In the genomic region with DNA sequence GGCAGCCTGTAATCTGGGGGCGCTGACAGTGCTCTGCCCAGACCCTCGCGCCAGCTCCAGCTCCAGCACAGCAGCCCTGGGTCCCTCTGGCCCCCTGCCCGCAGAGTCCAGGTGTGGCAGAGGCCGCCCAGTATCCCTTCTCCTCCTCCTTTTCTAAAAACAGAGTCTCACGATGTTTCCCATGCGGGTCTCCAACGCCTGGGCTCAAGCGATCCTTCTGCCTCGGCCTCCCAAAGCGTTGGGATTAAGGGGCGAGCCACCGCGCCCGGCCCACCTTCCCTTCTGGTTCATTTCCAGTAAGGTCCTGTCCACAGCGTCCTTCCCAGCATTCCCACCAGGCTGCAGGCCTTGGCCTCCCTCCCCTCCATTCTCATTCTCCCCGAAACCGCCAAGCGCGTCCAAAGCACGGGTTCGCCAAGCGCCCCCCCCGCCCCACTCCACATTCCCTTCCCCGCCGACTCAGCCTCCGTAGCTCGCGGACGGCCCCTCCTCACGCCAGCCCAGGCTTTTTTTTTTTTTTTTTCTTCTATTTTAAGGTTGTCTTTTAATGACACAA, we compare ENCODE assay signal across 11 cellular contexts. TPM values are rescaled to one million over a fixed set of nuclear protein-coding genes. Genes with fewer than 3 reads are reported as not detected.
DNase-seq lines count a peak whose midpoint lies in the region; ATAC-seq and TF ChIP-seq lines count a peak whose summit lies in the region.
"Had no signal": no experiment of that assay in that cellular context is flagged by ENCODE, and none has a peak within 500 bp of the region (broad histone marks: within the 10 kb centered on the region; RNA-seq: fewer than 3 reads in every experiment).

No MANE protein-coding gene starts in this region.

- DNase-seq in activated T-cell treated with anti-CD3 and anti-CD28 coated beads, Interleukin-2, amount 50 U/mL, for 24 hours = no peak
- DNase-seq in activated T-cell treated with anti-CD3 and anti-CD28 coated beads, Interleukin-2, amount 50 U/mL, for 48 hours = no peak
- peak; percentile 61 to 63 for DNase-seq in SHP77 (lab: John Stamatoyannopoulos, UW)
- DNase-seq in esophagus muscularis mucosa (ENCODE audit: extremely low spot score) = no peak
- no peak for DNase-seq in sigmoid colon
- no peak for DNase-seq in NCI-H82 treated with DMSO at 0.1 percent for 48 hours (lab: John Stamatoyannopoulos, UW; ENCODE audit: unreplicated experiment)
- no peak for DNase-seq in stimulated activated CD4-positive, alpha-beta T cell treated with anti-CD3 and anti-CD28 coated beads, Interleukin-4, amount 100 ng/mL, for 24 hours
- DNase-seq: NCI-H2171 had no signal

- TF ChIP-seq POLR2A in esophagus muscularis mucosa (IDR thresholded peaks at IDR 0.05; ENCODE audit: low read depth) (no peak), sigmoid colon (IDR thresholded peaks at IDR 0.05) (no peak)

- no peak overlapping the region for H3K27ac Mint-ChIP-seq in activated T-cell treated with anti-CD3 and anti-CD28 coated beads, Interleukin-2, amount 50 U/mL, for 24 hours

- peaks cover 3% of the 10 kb centered on the region for H3K9me3 Mint-ChIP-seq in activated T-cell treated with anti-CD3 and anti-CD28 coated beads, Interleukin-2, amount 50 U/mL, for 24 hours

- H3K4me1 ChIP-seq in esophagus muscularis mucosa (peaks cover 6 to 30% (median 25%) of the 10 kb centered on the region in 4 donors), sigmoid colon (peaks cover 0 to 24% (median 15%) of the 10 kb centered on the region in 4 donors)
- H3K4me1 ChIP-seq: prostate gland had no signal

- H3K9me3 ChIP-seq in esophagus muscularis mucosa (no peaks in the 10 kb centered on the region), sigmoid colon (no peaks in the 10 kb centered on the region)
- H3K9me3 ChIP-seq: prostate gland had no signal

- H3K27me3 ChIP-seq in esophagus muscularis mucosa (peaks cover 0 to 46% (median 5%) of the 10 kb centered on the region in 4 donors), sigmoid colon (peaks cover 0 to 24% (median 0%) of the 10 kb centered on the region in 3 donors)

- H3K36me3 Mint-ChIP-seq in activated T-cell treated with anti-CD3 and anti-CD28 coated beads, Interleukin-2, amount 50 U/mL, for 24 hours (ENCODE audit: low read depth) = no peaks in the 10 kb centered on the region

- peaks cover 46% of the 10 kb centered on the region for H3K4me1 Mint-ChIP-seq in activated T-cell treated with anti-CD3 and anti-CD28 coated beads, Interleukin-2, amount 50 U/mL, for 24 hours (ENCODE audit: low read depth)

- H3K27ac ChIP-seq in esophagus muscularis mucosa (replicated peaks in 1 of 4) = peak overlapping the region in 3 of 4 donors; percentile 57 to 71 (median 69)
- peak overlapping the region; percentile 7 to 60 (median 57) for H3K27ac ChIP-seq in sigmoid colon
- H3K27ac ChIP-seq: prostate gland had no signal

- TF ChIP-seq EP300 in esophagus muscularis mucosa (IDR thresholded peaks at IDR 0.05) (no peak), sigmoid colon (IDR thresholded peaks at IDR 0.05) (no peak)

- no peak for ATAC-seq in HG03469 (IDR thresholded peaks at IDR 0.05; ENCODE audit: unreplicated experiment)
- ATAC-seq: Right ventricle myocardium inferior had no signal

- H3K4me3 ChIP-seq in esophagus muscularis mucosa (peak overlapping the region in 1 of 4 donors; percentile 59), sigmoid colon (no peak overlapping the region)

- intact Hi-C loops in esophagus muscularis mucosa (cut with DNase I) (loop anchor here (5.0 kb wide), 1 partner anchor 84 kb away; no protein-coding TSS in a partner anchor), sigmoid colon (cut with DNase I) (loop anchor here (5.0 kb wide), 1 partner anchor 84 kb away; no protein-coding TSS in a partner anchor)

- peak overlapping the region; percentile 53 for H3K4me3 Mint-ChIP-seq in activated T-cell treated with anti-CD3 and anti-CD28 coated beads, Interleukin-2, amount 50 U/mL, for 24 hours

- WGBS in esophagus muscularis mucosa = 78% methylated on average over 30 of the region's 31 CpGs
- 67 to 85% methylated on average over 31 of the region's 31 CpGs for WGBS in sigmoid colon, 2 donors

- H3K36me3 ChIP-seq in esophagus muscularis mucosa (no peaks in the 10 kb centered on the region), sigmoid colon (no peaks in the 10 kb centered on the region)
- H3K36me3 ChIP-seq: prostate gland had no signal

- TF ChIP-seq CTCF in esophagus muscularis mucosa (IDR thresholded peaks at IDR 0.05) = no peak
- TF ChIP-seq CTCF in sigmoid colon (IDR thresholded peaks at IDR 0.05) = no peak

- H3K27me3 Mint-ChIP-seq in activated T-cell treated with anti-CD3 and anti-CD28 coated beads, Interleukin-2, amount 50 U/mL, for 24 hours = peaks cover 19% of the 10 kb centered on the region

RNA-seq across cellular contexts. Expression of gene PCBP3, which starts 2.0 kb away (rescaled TPM):
- 1 to 10 TPM; 7.5 to 9.2 (median 8.1) TPM for total RNA-seq in esophagus muscularis mucosa
- total RNA-seq in sigmoid colon = 10 to 100 TPM in 1 of 4 donors, 1 to 10 TPM in 3; 5.5 to 21.3 (median 8.4) TPM
- 1 to 10 TPM; 1.2 to 9.6 (median 2.4) TPM for polyA plus RNA-seq in sigmoid colon

Comparison
In these comparisons a context has a peak if more than half of its experiments do, and no peak if none do; other contexts are left out.
1. DNase-seq: peak in SHP77 (2 of 2); none in activated T-cell treated with anti-CD3 and anti-CD28 coated beads, Interleukin-2, amount 50 U/mL, for 24 hours (single experiment), activated T-cell treated with anti-CD3 and anti-CD28 coated beads, Interleukin-2, amount 50 U/mL, for 48 hours (0 of 2), esophagus muscularis mucosa (single experiment), sigmoid colon (single experiment), NCI-H82 treated with DMSO at 0.1 percent for 48 hours (single experiment) and stimulated activated CD4-positive, alpha-beta T cell treated with anti-CD3 and anti-CD28 coated beads, Interleukin-4, amount 100 ng/mL, for 24 hours (single experiment).